In the genomic region with DNA sequence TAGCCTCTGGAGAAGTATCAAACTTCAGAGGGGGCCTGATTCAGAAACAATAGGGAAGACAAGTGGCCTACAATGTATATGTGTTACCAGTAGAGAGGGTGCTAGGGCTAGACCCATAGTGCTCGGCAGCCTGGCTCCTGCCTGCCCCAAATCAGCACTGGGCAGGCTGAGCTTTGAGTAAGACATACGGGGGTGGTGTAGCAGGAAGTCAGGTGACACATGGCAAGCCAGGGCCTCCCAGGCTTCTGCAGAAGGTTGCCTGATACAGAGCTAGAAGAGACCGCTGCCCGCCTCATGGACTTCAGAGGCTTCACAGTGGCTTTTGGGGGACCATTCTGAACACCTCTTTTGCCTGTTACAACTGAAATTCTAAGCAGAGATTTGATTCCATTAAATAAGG, we compare ENCODE assay signal across 12 cellular contexts. TPM values are rescaled to one million over a fixed set of nuclear protein-coding genes. Genes with fewer than 3 reads are reported as not detected.
DNase-seq lines count a peak whose midpoint lies in the region; ATAC-seq, FAIRE-seq and TF ChIP-seq lines count a peak whose summit lies in the region.
"Had no signal": no experiment of that assay in that cellular context is flagged by ENCODE, and none has a peak within 500 bp of the region (broad histone marks: within the 10 kb centered on the region; RNA-seq: fewer than 3 reads in every experiment).

No MANE protein-coding gene starts in this region.

- no peak overlapping the region for H3K4me3 ChIP-seq in HepG2 (replicated peaks in 1 of 3; ENCODE audit: insufficient read depth in 1 of 3, low read depth in 2 of 3, low read length in 3 of 3)
- H3K4me3 ChIP-seq: vagina had no signal

- POLR2A ChIA-PET in T-cell (lab: Charles Lee), result interaction anchor here in 1 of 2 donors (0.5 kb wide), 1 partner anchor 9 kb away, joined by 9 read pairs; no protein-coding TSS in a partner anchor
- POLR2A ChIA-PET in HepG2 (lab: Yijun Ruan, JAX), result interaction anchor here (0.6 to 0.7 kb wide), 2 partner anchors 11 to 44 kb away, joined by 3 to 4 read pairs; no protein-coding TSS in a partner anchor

- TF ChIP-seq RAD21 in HepG2 (CRISPR knock-in tag; IDR thresholded peaks at IDR 0.05), result no peak

- 93% methylated on average over 4 of the region's 4 CpGs for WGBS in HepG2 (ENCODE audit: low lambda C conversion rate)

- H3K27ac Mint-ChIP-seq in T-cell (peak overlapping the region; percentile 45 to 82), HFFc6 (no peak overlapping the region)
- peak overlapping the region; percentile 64 for H3K27ac Mint-ChIP-seq in activated T-helper 1 cell treated with anti-CD3 and anti-CD28 coated beads, Interleukin-12 subunit alpha, Interleukin-12 subunit beta, Interleukin-2, Interleukin-4 antibody, amounts not matched to agents 30 ng/mL and 10 ng/mL and 1 ng/mL, durations not matched to agents 14 hours and 24 hours and 36 hours

- no peak for TF ChIP-seq POLR2A in HepG2 (IDR thresholded peaks at IDR 0.05; ENCODE audit: insufficient read depth in 1 of 2, low read depth in 2 of 2, low read length in 2 of 2)

- H3K9me3 Mint-ChIP-seq in T-cell (no peaks in the 10 kb centered on the region), HFFc6 (no peaks in the 10 kb centered on the region)
- no peaks in the 10 kb centered on the region for H3K9me3 Mint-ChIP-seq in activated T-helper 1 cell treated with anti-CD3 and anti-CD28 coated beads, Interleukin-12 subunit alpha, Interleukin-12 subunit beta, Interleukin-2, Interleukin-4 antibody, amounts not matched to agents 30 ng/mL and 10 ng/mL and 1 ng/mL, durations not matched to agents 14 hours and 24 hours and 36 hours

- TF ChIP-seq EP300 in HepG2 (IDR thresholded peaks at IDR 0.05; ENCODE audit: low read depth in 2 of 2, low read length in 2 of 2) (no peak), HepG2 (CRISPR knock-in tag; IDR thresholded peaks at IDR 0.05; ENCODE audit: borderline replicate concordance) (no peak)

- peaks cover 29% of the 10 kb centered on the region for H4K20me1 ChIP-seq in HepG2 (ENCODE audit: insufficient read depth, low read length)

- H3K4me1 Mint-ChIP-seq in T-cell (peaks cover 89 to 94% (median 89%) of the 10 kb centered on the region in 3 donors), HFFc6 (ENCODE audit: low read depth) (peaks cover 26% of the 10 kb centered on the region)
- peaks cover 27% of the 10 kb centered on the region for H3K4me1 Mint-ChIP-seq in activated T-helper 1 cell treated with anti-CD3 and anti-CD28 coated beads, Interleukin-12 subunit alpha, Interleukin-12 subunit beta, Interleukin-2, Interleukin-4 antibody, amounts not matched to agents 30 ng/mL and 10 ng/mL and 1 ng/mL, durations not matched to agents 14 hours and 24 hours and 36 hours (ENCODE audit: low read depth)

- H3K4me2 ChIP-seq in HepG2 (ENCODE audit: low read depth, low read length), result no peak overlapping the region

- in situ Hi-C loops in HepG2 (cut with HindIII; ENCODE audit: extremely low pct_ligation_motif_present, low pct_unique_long_range_greater_than_20kb), result no loop called here

- CTCF ChIA-PET in T-cell (lab: Charles Lee) (interaction anchor here in 1 of 2 donors (0.6 kb wide), 1 partner anchor 1956 kb away, joined by 4 read pairs; no protein-coding TSS in a partner anchor), HepG2 (lab: Yijun Ruan, JAX; ENCODE audit: low intra/inter-chr PET ratio, low total read pairs) (no interaction called here)

- H3K79me2 ChIP-seq in HepG2 (ENCODE audit: insufficient read depth, low read length), result peaks cover 87% of the 10 kb centered on the region

- no peak overlapping the region for H3K27ac ChIP-seq in HepG2 (ENCODE audit: extremely low read length, insufficient read depth, low read length)
- H3K27ac ChIP-seq: brain microvascular endothelial cell, vagina had no signal

- H3K27me3 Mint-ChIP-seq in T-cell, result no peaks in the 10 kb centered on the region
- no peaks in the 10 kb centered on the region for H3K27me3 Mint-ChIP-seq in activated T-helper 1 cell treated with anti-CD3 and anti-CD28 coated beads, Interleukin-12 subunit alpha, Interleukin-12 subunit beta, Interleukin-2, Interleukin-4 antibody, amounts not matched to agents 30 ng/mL and 10 ng/mL and 1 ng/mL, durations not matched to agents 14 hours and 24 hours and 36 hours (ENCODE audit: insufficient read depth)
- H3K27me3 Mint-ChIP-seq in HFFc6 (ENCODE audit: insufficient read depth), result peaks cover 2% of the 10 kb centered on the region; the same call in 1 of the 2 replicates

- H2AFZ ChIP-seq in HepG2 (ENCODE audit: low read length), result no peak overlapping the region

- TF ChIP-seq CTCF in HepG2 (CRISPR knock-in tag; IDR thresholded peaks at IDR 0.05), result no peak
- no peak for TF ChIP-seq CTCF in HFFc6 (IDR thresholded peaks at IDR 0.05)

- no TSS peak for BruUV-seq in HepG2 (replicated peaks; lab: Mats Ljungman, UMichigan)

- no peaks in the 10 kb centered on the region for H3K27me3 ChIP-seq in HepG2 (ENCODE audit: control insufficient read depth in 1 of 2, insufficient read depth in 2 of 2, low read length in 2 of 2)
- H3K27me3 ChIP-seq: brain microvascular endothelial cell, vagina had no signal

- H3K36me3 ChIP-seq in HepG2 (replicated peaks in 1 of 2; ENCODE audit: control insufficient read depth in 1 of 2, insufficient read depth in 2 of 2, low read length in 2 of 2), result peaks cover 20 to 57% of the 10 kb centered on the region in 2 experiments
- H3K36me3 ChIP-seq: brain microvascular endothelial cell had no signal

- FAIRE-seq in HepG2 (lab: Jason Lieb, UNC), result no peak

- peak; percentile 91 to 99 (median 96) for ATAC-seq in T-cell (replicated peaks in 1 of 4)
- ATAC-seq in HepG2, result peak; percentile 22; the same call in 2 of the 3 replicates
- no peak for ATAC-seq in GM21528 (IDR thresholded peaks at IDR 0.05; ENCODE audit: low FRiP score, unreplicated experiment)
- ATAC-seq in HG02852 (IDR thresholded peaks at IDR 0.05; ENCODE audit: unreplicated experiment), result no peak
- ATAC-seq in HG03460 (IDR thresholded peaks at IDR 0.05; ENCODE audit: unreplicated experiment), result no peak

- intact Hi-C loops in activated T-helper 1 cell treated with anti-CD3 and anti-CD28 coated beads, Interleukin-12 subunit alpha, Interleukin-12 subunit beta, Interleukin-2, Interleukin-4 antibody, amounts not matched to agents 30 ng/mL and 10 ng/mL and 1 ng/mL, durations not matched to agents 14 hours and 24 hours and 36 hours (cut with micrococcal nuclease), result loop anchor here (1.0 kb wide), 2 partner anchors 32 to 43 kb away; no protein-coding TSS in a partner anchor
- intact Hi-C loops in HepG2 (cut with micrococcal nuclease; ENCODE audit: unreplicated experiment), result loop anchor here (5.0 kb wide), 1 partner anchor 45 kb away; a partner anchor contains a TSS

- H3K36me3 Mint-ChIP-seq in T-cell (peaks cover 16% of the 10 kb centered on the region), HFFc6 (ENCODE audit: low read depth) (0 out of 2 replicates have a peak, but pooled peaks cover 9% of the 10 kb centered on the region)
- H3K36me3 Mint-ChIP-seq in activated T-helper 1 cell treated with anti-CD3 and anti-CD28 coated beads, Interleukin-12 subunit alpha, Interleukin-12 subunit beta, Interleukin-2, Interleukin-4 antibody, amounts not matched to agents 30 ng/mL and 10 ng/mL and 1 ng/mL, durations not matched to agents 14 hours and 24 hours and 36 hours (ENCODE audit: low read depth), result peaks cover 24% of the 10 kb centered on the region

- H3K9me3 ChIP-seq in HepG2 (ENCODE audit: low read length), result no peaks in the 10 kb centered on the region
- H3K9me3 ChIP-seq: vagina had no signal

- DNase-seq in T-cell (peak; percentile 9 to 61 (median 34)), HepG2 (ENCODE audit: low spot score) (no peak), HFFc6 (no peak)
- DNase-seq in activated T-helper 1 cell treated with anti-CD3 and anti-CD28 coated beads, Interleukin-12 subunit alpha, Interleukin-12 subunit beta, Interleukin-2, Interleukin-4 antibody, amounts not matched to agents 30 ng/mL and 10 ng/mL and 1 ng/mL, durations not matched to agents 14 hours and 24 hours and 36 hours (ENCODE audit: low spot score), result peak; percentile 8
- DNase-seq in stimulated activated CD8-positive, alpha-beta memory T cell treated with anti-CD3 and anti-CD28 coated beads, Interleukin-15, amount 100 ng/mL, for 1 hour (ENCODE audit: low read depth), result peak; percentile 13
- DNase-seq: brain microvascular endothelial cell, left cardiac atrium, NCI-H2227 treated with DMSO at 0.1 percent for 48 hours had no signal

- H3K4me1 ChIP-seq in HepG2 (ENCODE audit: insufficient read depth, low read length), result peaks cover 29% of the 10 kb centered on the region

- H3K4me3 Mint-ChIP-seq in T-cell (peak overlapping the region; percentile 21 to 53 (median 53)), HFFc6 (no peak overlapping the region)
- peak overlapping the region; percentile 63 for H3K4me3 Mint-ChIP-seq in activated T-helper 1 cell treated with anti-CD3 and anti-CD28 coated beads, Interleukin-12 subunit alpha, Interleukin-12 subunit beta, Interleukin-2, Interleukin-4 antibody, amounts not matched to agents 30 ng/mL and 10 ng/mL and 1 ng/mL, durations not matched to agents 14 hours and 24 hours and 36 hours

- no peak overlapping the region for H3K9ac ChIP-seq in HepG2 (ENCODE audit: insufficient read depth, low read depth, low read length)

RNA-seq across cellular contexts. Expression of a gene that starts 43.4 kb away (rescaled TPM):
- total RNA-seq in T-cell (100 to 1,000 TPM; 110 to 126 (median 125) TPM), HepG2 (2016; rRNA removed; fragmentation: Illumina TruSeq; extraction: Trizol) (186 and 213 TPM in 2 replicates)
- total RNA-seq in activated T-helper 1 cell treated with anti-CD3 and anti-CD28 coated beads, Interleukin-12 subunit alpha, Interleukin-12 subunit beta, Interleukin-2, Interleukin-4 antibody, amounts not matched to agents 30 ng/mL and 10 ng/mL and 1 ng/mL, durations not matched to agents 14 hours and 24 hours and 36 hours, result 147 TPM in 2 replicates
- 149 TPM in 2 replicates for total RNA-seq in HepG2 (2016; cell fraction: cytosol; rRNA removed; fragmentation: Illumina TruSeq; extraction: Trizol; ENCODE audit: low read depth)
- total RNA-seq in HepG2 (2016; cell fraction: insoluble cytoplasmic fraction; rRNA removed; fragmentation: Illumina TruSeq; extraction: Trizol), result 189 and 205 TPM in 2 replicates
- 212 and 253 TPM in 2 replicates for total RNA-seq in HepG2 (2016; cell fraction: membrane; rRNA removed; fragmentation: Illumina TruSeq; extraction: Trizol)
- total RNA-seq in HepG2 (2016; cell fraction: nucleus; rRNA removed; fragmentation: Illumina TruSeq; extraction: Trizol), result 108 and 117 TPM in 2 replicates
- 178 and 179 TPM in 2 replicates for polyA plus RNA-seq in HepG2 (2011; rRNA removed)
- 154 and 230 TPM in 2 replicates for polyA plus RNA-seq in HepG2 (2011; cell fraction: cytosol; rRNA removed)
- polyA plus RNA-seq in HepG2 (2011; cell fraction: nucleus; rRNA removed), result 90.5 and 93.6 TPM in 2 replicates
- 139 and 151 TPM in 2 replicates for polyA plus RNA-seq in HepG2 (2012)
- polyA plus RNA-seq in HepG2 (2016; cell fraction: cytosol; fragmentation: Illumina TruSeq; extraction: Trizol; ENCODE audit: low read depth), result 205 and 264 TPM in 2 replicates
- 400 and 432 TPM in 2 replicates for polyA plus RNA-seq in HepG2 (2016; cell fraction: insoluble cytoplasmic fraction; fragmentation: Illumina TruSeq; extraction: Trizol; ENCODE audit: low read depth)
- polyA plus RNA-seq in HepG2 (2016; cell fraction: membrane; fragmentation: Illumina TruSeq; extraction: Trizol; ENCODE audit: low read depth), result 287 and 342 TPM in 2 replicates
- 252 and 257 TPM in 2 replicates for polyA plus RNA-seq in HepG2 (2016; cell fraction: nucleus; fragmentation: Illumina TruSeq; extraction: Trizol; ENCODE audit: insufficient read depth, low read depth)
- polyA minus RNA-seq in HepG2 (2011; rRNA and poly(A)+ RNA removed; ENCODE audit: low replicate concordance), result 148 and 200 TPM in 2 replicates
- polyA minus RNA-seq in HepG2 (2011; cell fraction: cytosol; rRNA and poly(A)+ RNA removed), result 99.8 and 102 TPM in 2 replicates
- 75.0 and 76.2 TPM in 2 replicates for polyA minus RNA-seq in HepG2 (2011; cell fraction: nucleus; rRNA and poly(A)+ RNA removed)
- 100 to 1,000 TPM; 108 to 124 (median 118) TPM for total RNA-seq in HFFc6 (2021; fragmentation: NEBNext Ultra II Directional; extraction: Animal tissue kit (Norgen Biotek cat#: 25700))

Comparison
In these comparisons a context has a peak if more than half of its experiments do, and no peak if none do; other contexts are left out.
1. ATAC-seq: peak in T-cell (4 of 4) and HepG2 (single experiment); none in GM21528 (single experiment), HG02852 (single experiment) and HG03460 (single experiment).
2. DNase-seq: peak in T-cell (34 of 34), activated T-helper 1 cell treated with anti-CD3 and anti-CD28 coated beads, Interleukin-12 subunit alpha, Interleukin-12 subunit beta, Interleukin-2, Interleukin-4 antibody, amounts not matched to agents 30 ng/mL and 10 ng/mL and 1 ng/mL, durations not matched to agents 14 hours and 24 hours and 36 hours (single experiment) and stimulated activated CD8-positive, alpha-beta memory T cell treated with anti-CD3 and anti-CD28 coated beads, Interleukin-15, amount 100 ng/mL, for 1 hour (single experiment); none in HepG2 (single experiment) and HFFc6 (single experiment).